In genomic region chr7:157339777-157340677, GRCh38 we compare ENCODE assay signal across 8 cellular contexts. TPM values are rescaled to one million over a fixed set of nuclear protein-coding genes. Genes with fewer than 3 reads are reported as not detected.
DNase-seq lines count a peak whose midpoint lies in the region; ATAC-seq and TF ChIP-seq lines count a peak whose summit lies in the region.

No MANE protein-coding gene starts in this region.

- 49 to 51% methylated on average over 25 of the region's 25 CpGs for WGBS in lung, 2 donors

- H3K27me3 ChIP-seq in lung (ENCODE audit: control insufficient read depth, insufficient read depth), result no peaks in the 10 kb centered on the region

- BruUV-seq in Calu3 (replicated peaks; lab: Mats Ljungman, UMichigan), result no TSS peak

- DNase-seq in Calu3, result peak; percentile 76
- peak; percentile 3 for DNase-seq in GOT3 (lab: John Stamatoyannopoulos, UW)
- peak; percentile 55 to 62 for DNase-seq in NCI-H446 (lab: John Stamatoyannopoulos, UW)
- DNase-seq in activated CD4-positive, alpha-beta memory T cell treated with anti-CD3 and anti-CD28 coated beads for 36 hours, result peak; percentile 82
- peak; percentile 49 for DNase-seq in effector CD8-positive, alpha-beta T cell (lab: John Stamatoyannopoulos, UW)
- DNase-seq in lung (ENCODE audit: low spot score), result peak; percentile 55
- peak; percentile 38 to 43 for DNase-seq in stimulated activated CD8-positive, alpha-beta memory T cell treated with anti-CD3 and anti-CD28 coated beads, Interleukin-2, amount 100 ng/mL, for 1 hour (ENCODE audit: low read depth in 2 of 2)

- H3K9me3 ChIP-seq in lung (ENCODE audit: control insufficient read depth in 2 of 2, insufficient read depth in 1 of 2, low read length in 1 of 2), result no peaks in the 10 kb centered on the region

- H3K4me1 ChIP-seq in lung (ENCODE audit: control insufficient read depth in 2 of 2, insufficient read depth in 2 of 2, low read length in 2 of 2), result peaks cover 8 to 9% of the 10 kb centered on the region in 2 donors

- peaks cover 64% of the 10 kb centered on the region for H3K36me3 Mint-ChIP-seq in Calu3 (ENCODE audit: insufficient read depth, unreplicated experiment)
- peaks cover 29% of the 10 kb centered on the region for H3K36me3 Mint-ChIP-seq in activated CD4-positive, alpha-beta memory T cell treated with anti-CD3 and anti-CD28 coated beads for 36 hours

- no peaks in the 10 kb centered on the region for H3K27me3 Mint-ChIP-seq in Calu3 (ENCODE audit: unreplicated experiment)
- peaks cover 1% of the 10 kb centered on the region for H3K27me3 Mint-ChIP-seq in activated CD4-positive, alpha-beta memory T cell treated with anti-CD3 and anti-CD28 coated beads for 36 hours

- peak overlapping the region; percentile 16 for H3K27ac Mint-ChIP-seq in Calu3 (ENCODE audit: unreplicated experiment)
- peak overlapping the region; percentile 78 for H3K27ac Mint-ChIP-seq in activated CD4-positive, alpha-beta memory T cell treated with anti-CD3 and anti-CD28 coated beads for 36 hours

- CTCF ChIA-PET in Calu3 (lab: Charles Lee), result interaction anchor here (0.6 to 1.5 kb wide), 4 partner anchors 16 to 95 kb away, joined by 4 to 5 read pairs (median 4); no protein-coding TSS in a partner anchor
- CTCF ChIA-PET in activated CD4-positive, alpha-beta memory T cell treated with anti-CD3 and anti-CD28 coated beads for 36 hours (lab: Charles Lee), result interaction anchor here (1.0 to 2.4 kb wide), 6 partner anchors 32 to 201 kb away, joined by 3 to 18 read pairs (median 10); partner anchors contain the start of gene UBE3C

- peaks cover 16% of the 10 kb centered on the region for H3K4me1 Mint-ChIP-seq in Calu3 (ENCODE audit: low read depth, unreplicated experiment)
- H3K4me1 Mint-ChIP-seq in activated CD4-positive, alpha-beta memory T cell treated with anti-CD3 and anti-CD28 coated beads for 36 hours (ENCODE audit: low read depth), result peaks cover 52% of the 10 kb centered on the region

- H3K36me3 ChIP-seq in lung (ENCODE audit: control insufficient read depth in 2 of 2, insufficient read depth in 2 of 2, low read length in 2 of 2), result no peaks in the 10 kb centered on the region

- ATAC-seq in lung (ENCODE audit: insufficient read depth, low FRiP score), result no peak
- no peak for ATAC-seq in GM18502 (IDR thresholded peaks at IDR 0.05; ENCODE audit: poor library complexity, unreplicated experiment)

- H3K27ac ChIP-seq in lung (ENCODE audit: low read depth in 1 of 2, low read length in 1 of 2), result peak overlapping the region in 1 of 2 donors; percentile 93

- H3K4me3 ChIP-seq in lung, result no peak overlapping the region

- TF ChIP-seq CTCF in Calu3 (IDR thresholded peaks at IDR 0.05; ENCODE audit: unreplicated experiment) (peak; percentile 65), lung (IDR thresholded peaks at IDR 0.05; ENCODE audit: control extremely low read depth, extremely low read depth) (peak; percentile 59)

- POLR2A ChIA-PET in activated CD4-positive, alpha-beta memory T cell treated with anti-CD3 and anti-CD28 coated beads for 36 hours (lab: Charles Lee), result interaction anchor here (1.6 kb wide), 1 partner anchor 38 kb away, joined by 6 read pairs; no protein-coding TSS in a partner anchor

- H3K9me3 Mint-ChIP-seq in Calu3 (ENCODE audit: low read depth, unreplicated experiment), result no peaks in the 10 kb centered on the region
- H3K9me3 Mint-ChIP-seq in activated CD4-positive, alpha-beta memory T cell treated with anti-CD3 and anti-CD28 coated beads for 36 hours, result no peaks in the 10 kb centered on the region

- peak overlapping the region; percentile 97 for H3K4me3 Mint-ChIP-seq in Calu3 (ENCODE audit: low read depth, unreplicated experiment)
- peak overlapping the region; percentile 56 for H3K4me3 Mint-ChIP-seq in activated CD4-positive, alpha-beta memory T cell treated with anti-CD3 and anti-CD28 coated beads for 36 hours

- intact Hi-C loops in Calu3 (cut with micrococcal nuclease; ENCODE audit: unreplicated experiment), result loop anchor here (2.0 to 5.0 kb wide), 3 partner anchors 29 to 68 kb away; no protein-coding TSS in a partner anchor
- intact Hi-C loops in activated CD4-positive, alpha-beta memory T cell treated with anti-CD3 and anti-CD28 coated beads for 36 hours (cut with micrococcal nuclease), result loop anchor here (2.0 to 5.0 kb wide), 2 partner anchors 47 to 63 kb away; no protein-coding TSS in a partner anchor

RNA-seq across cellular contexts. Expression of gene DNAJB6, which starts 3.2 kb away (rescaled TPM):
- total RNA-seq in Calu3 (2022), result 118 and 137 TPM in 2 replicates
- 10 to 100 TPM; 90.7 to 97.2 TPM for total RNA-seq in activated CD4-positive, alpha-beta memory T cell treated with anti-CD3 and anti-CD28 coated beads for 36 hours
- total RNA-seq in lung, result 100 to 1,000 TPM in 1 of 2 donors, 10 to 100 TPM in 1; 74.6 to 117 TPM
- 10 to 100 TPM; 58.1 to 91.4 TPM for polyA plus RNA-seq in lung

Comparison
In these comparisons a context has a peak if more than half of its experiments do, and no peak if none do; other contexts are left out.
1. DNase-seq: peak in every context shown above with its lines; median percentile 82 in activated CD4-positive, alpha-beta memory T cell treated with anti-CD3 and anti-CD28 coated beads for 36 hours; 76 in Calu3; 58 in NCI-H446; 55 in lung; 49 in effector CD8-positive, alpha-beta T cell; 40 in stimulated activated CD8-positive, alpha-beta memory T cell treated with anti-CD3 and anti-CD28 coated beads, Interleukin-2, amount 100 ng/mL, for 1 hour; 3 in GOT3.